In the genomic region with DNA sequence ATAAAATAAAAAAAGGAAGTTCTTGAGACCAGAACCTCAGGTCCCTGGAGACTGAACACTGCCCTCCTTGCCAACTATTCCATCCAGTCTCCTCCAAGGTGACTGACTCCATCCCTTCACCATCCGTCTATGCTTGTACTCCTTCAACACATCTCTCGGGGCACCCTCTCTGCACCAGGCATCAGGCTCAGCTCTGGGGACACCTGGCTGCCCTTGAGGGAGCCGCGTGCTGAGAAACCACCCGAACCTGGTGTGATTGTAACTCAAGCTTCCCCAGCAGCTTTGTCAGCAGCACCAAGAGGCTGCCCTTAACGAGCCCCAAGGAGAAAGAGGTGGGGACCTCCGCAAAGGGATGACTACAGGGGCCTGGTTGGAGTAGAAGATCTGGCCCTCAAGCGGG, we compare ENCODE assay signal across 23 cellular contexts. TPM values are rescaled to one million over a fixed set of nuclear protein-coding genes. Genes with fewer than 3 reads are reported as not detected.
A peak's percentile ranks its signal among the peaks of the same experiment; 100 is the strongest.
DNase-seq lines count a peak whose midpoint lies in the region; ATAC-seq and TF ChIP-seq lines count a peak whose summit lies in the region.
"Had no signal": no experiment of that assay in that cellular context is flagged by ENCODE, and none has a peak within 500 bp of the region (broad histone marks: within the 10 kb centered on the region; RNA-seq: fewer than 3 reads in every experiment).

No MANE protein-coding gene starts in this region.

- no peak overlapping the region for H3K4me3 ChIP-seq in coronary artery
- no peak overlapping the region for H3K4me3 ChIP-seq in SJCRH30
- H3K4me3 ChIP-seq: BLaER1, GM12878, GM23248 had no signal

- DNase-seq in WTC11 (ENCODE audit: low spot score) (no peak), coronary artery (ENCODE audit: low spot score) (peak; percentile 50), SJCRH30 (no peak)
- DNase-seq in activated CD4-positive, alpha-beta T cell treated with anti-CD3 and anti-CD28 coated beads for 1 hour = no peak
- DNase-seq: CD4-positive, alpha-beta T cell; COR-L47; DND-41; GM23248; Karpas-422; MV-4-11; NCI-H1694 treated with DMSO at 0.1 percent for 48 hours; NK-92 treated with Interleukin-12 subunit alpha and Interleukin-12 subunit beta, amount 100 ng/mL, for 24 hours; SIG-M5 had no signal

- TF ChIP-seq CTCF in WTC11 (IDR thresholded peaks at IDR 0.05) (no peak), coronary artery (IDR thresholded peaks at IDR 0.05) (no peak), nephron (IDR thresholded peaks at IDR 0.05; ENCODE audit: unreplicated experiment in 3 of 3) (no peak)

- H3K36me3 Mint-ChIP-seq in WTC11 (no peaks in the 10 kb centered on the region), nephron (ENCODE audit: low read depth) (no peaks in the 10 kb centered on the region)
- H3K36me3 Mint-ChIP-seq in stimulated activated memory B cell treated with anti-CD40 and anti-IgM and Interleukin-4, amounts not matched to agents 10 μg/mL and 1 μg/mL and 100 μg/mL, for 72 hours = no peaks in the 10 kb centered on the region
- H3K36me3 Mint-ChIP-seq: IgD-negative memory B cell had no signal

- H3K27ac ChIP-seq in coronary artery (no peak overlapping the region), SJCRH30 (no peak overlapping the region)
- H3K27ac ChIP-seq: BLaER1, GM23248 had no signal

- ATAC-seq in WTC11 = no peak
- peak; percentile 27 for ATAC-seq in stimulated activated memory B cell treated with anti-CD40 and anti-IgM and Interleukin-4, amounts not matched to agents 10 μg/mL and 1 μg/mL and 100 μg/mL, for 72 hours
- ATAC-seq in HG03469 (IDR thresholded peaks at IDR 0.05; ENCODE audit: unreplicated experiment) = no peak
- ATAC-seq: GM12878, HCT116, Panc1 had no signal

- H3K4me3 Mint-ChIP-seq in WTC11 (peak overlapping the region; percentile 62), nephron (peak overlapping the region; percentile 55 to 65 (median 65))
- H3K4me3 Mint-ChIP-seq in stimulated activated memory B cell treated with anti-CD40 and anti-IgM and Interleukin-4, amounts not matched to agents 10 μg/mL and 1 μg/mL and 100 μg/mL, for 72 hours = no peak overlapping the region
- H3K4me3 Mint-ChIP-seq: CD4-positive, alpha-beta T cell had no signal

- H3K4me1 Mint-ChIP-seq in WTC11 (peaks cover 13% of the 10 kb centered on the region), nephron (no peaks in the 10 kb centered on the region)
- H3K4me1 Mint-ChIP-seq in stimulated activated memory B cell treated with anti-CD40 and anti-IgM and Interleukin-4, amounts not matched to agents 10 μg/mL and 1 μg/mL and 100 μg/mL, for 72 hours = peaks cover 7% of the 10 kb centered on the region

- H3K27me3 ChIP-seq in SJCRH30 = no peaks in the 10 kb centered on the region

- no peaks in the 10 kb centered on the region for H3K36me3 ChIP-seq in SJCRH30
- H3K36me3 ChIP-seq: BLaER1 had no signal

- no peaks in the 10 kb centered on the region for H3K4me1 ChIP-seq in SJCRH30

- no peaks in the 10 kb centered on the region for H3K9me3 Mint-ChIP-seq in WTC11
- no peaks in the 10 kb centered on the region for H3K9me3 Mint-ChIP-seq in nephron
- no peaks in the 10 kb centered on the region for H3K9me3 Mint-ChIP-seq in stimulated activated memory B cell treated with anti-CD40 and anti-IgM and Interleukin-4, amounts not matched to agents 10 μg/mL and 1 μg/mL and 100 μg/mL, for 72 hours
- H3K9me3 Mint-ChIP-seq: CD4-positive, alpha-beta T cell; IgD-negative memory B cell had no signal

- POLR2A ChIA-PET in WTC11 (lab: Charles Lee) = no interaction called here

- H3K9me3 ChIP-seq in SJCRH30 (replicated peaks) = no peaks in the 10 kb centered on the region

- CTCF ChIA-PET in WTC11 (lab: Charles Lee) = interaction anchor here (1.5 to 3.6 kb wide), 5 partner anchors 11 to 68 kb away, joined by 4 to 21 read pairs (median 15); no protein-coding TSS in a partner anchor

- H3K27me3 Mint-ChIP-seq in WTC11 (ENCODE audit: low read depth) (peaks cover 66% of the 10 kb centered on the region), nephron (ENCODE audit: low read depth) (peaks cover 71% of the 10 kb centered on the region)
- H3K27me3 Mint-ChIP-seq in stimulated activated memory B cell treated with anti-CD40 and anti-IgM and Interleukin-4, amounts not matched to agents 10 μg/mL and 1 μg/mL and 100 μg/mL, for 72 hours = peaks cover 62% of the 10 kb centered on the region

- H3K27ac Mint-ChIP-seq in WTC11 = no peak overlapping the region
- H3K27ac Mint-ChIP-seq in nephron = no peak overlapping the region
- H3K27ac Mint-ChIP-seq in stimulated activated memory B cell treated with anti-CD40 and anti-IgM and Interleukin-4, amounts not matched to agents 10 μg/mL and 1 μg/mL and 100 μg/mL, for 72 hours = no peak overlapping the region
- H3K27ac Mint-ChIP-seq: CD4-positive, alpha-beta T cell had no signal

TF ChIP-seq in WTC11, 78 proteins besides CTCF, POLR2A, EP300 and RAD21:
- TF ChIP-seq ZNF317 (CRISPR knock-in tag; IDR thresholded peaks at IDR 0.05; ENCODE audit: borderline replicate concordance, low read depth) (no peak), NFATC4 (CRISPR knock-in tag; IDR thresholded peaks at IDR 0.05) (no peak)

RNA-seq across cellular contexts. Expression of a gene that starts 1.7 kb away (rescaled TPM):
- total RNA-seq in WTC11 (2021) = 4.5 to 7.4 TPM (median 6.7 TPM) in 3 replicates
- not detected in 2 replicates for total RNA-seq in SJCRH30 (2014; rRNA removed; shearing (Covaris generic))
- total RNA-seq: CD4-positive, alpha-beta T cell; GM12878; GM23248; M059J; NCI-H460 had no signal
